Comparison of ENCODE assay signal across 24 cellular contexts in the genomic region with DNA sequence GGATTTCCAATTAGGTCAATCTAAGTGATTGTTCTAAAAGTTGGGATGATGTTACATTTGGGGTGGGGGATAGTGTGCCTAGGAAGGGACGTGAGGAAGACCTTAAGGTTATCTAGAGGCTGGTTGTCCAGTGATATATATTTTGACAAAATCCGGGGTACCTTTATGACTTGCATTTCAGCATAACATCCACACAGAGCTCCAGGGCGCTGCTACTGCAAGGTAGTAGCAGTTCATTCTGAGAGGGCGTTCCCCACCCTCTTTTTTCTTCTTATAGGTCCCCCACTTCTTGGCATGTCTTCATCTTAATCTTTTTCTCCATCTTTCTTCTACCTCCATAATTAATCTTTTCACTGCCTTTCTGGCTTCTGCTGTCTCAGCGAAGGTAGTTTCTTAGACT.
"Had no signal": no experiment of that assay in that cellular context is flagged by ENCODE, and none has a peak within 500 bp of the region (broad histone marks: within the 10 kb centered on the region; RNA-seq: fewer than 3 reads in every experiment).

No MANE protein-coding gene starts in this region.

- H3K36me3 ChIP-seq: neural progenitor cell, pancreas, prostate gland, right lobe of liver, sigmoid colon, stomach, thoracic aorta, thyroid gland, tibial nerve, upper lobe of left lung, vagina had no signal

- FAIRE-seq: pancreas, small intestine, urothelium cell line had no signal

- H3K9me3 ChIP-seq: pancreas, prostate gland, right lobe of liver, sigmoid colon, stomach, thoracic aorta, thyroid gland, tibial nerve, upper lobe of left lung, vagina had no signal

- H3K27me3 ChIP-seq: neural progenitor cell, pancreas, right lobe of liver, sigmoid colon, stomach, thyroid gland, tibial nerve, upper lobe of left lung, vagina had no signal

- H3K4me3 ChIP-seq: neural progenitor cell, pancreas, prostate gland, right lobe of liver, sigmoid colon, stomach, thoracic aorta, thyroid gland, tibial nerve, upper lobe of left lung, vagina had no signal

- H3K27ac ChIP-seq: neural progenitor cell, pancreas, prostate gland, right lobe of liver, sigmoid colon, stomach, thoracic aorta, thyroid gland, tibial nerve, upper lobe of left lung, vagina had no signal

- H3K4me1 ChIP-seq: neural progenitor cell, pancreas, prostate gland, right lobe of liver, sigmoid colon, thyroid gland, tibial nerve, vagina had no signal

- DNase-seq: naive thymus-derived CD4-positive, alpha-beta T cell; natural killer cell; occipital lobe; pancreas; right cardiac atrium; right lobe of liver; sigmoid colon; small intestine; stimulated activated CD4-positive, alpha-beta T cell treated with anti-CD3 and anti-CD28 coated beads, Interleukin-15, amount 100 ng/mL, for 24 hours; stimulated activated CD4-positive, alpha-beta T cell treated with anti-CD3 and anti-CD28 coated beads, Interleukin-2, amount 100 ng/mL, for 24 hours; stimulated activated CD4-positive, alpha-beta T cell treated with anti-CD3 and anti-CD28 coated beads, Interleukin-2, amount 100 ng/mL, for 48 hours; stimulated activated CD4-positive, alpha-beta T cell treated with anti-CD3 and anti-CD28 coated beads, Interleukin-4, amount 100 ng/mL, for 24 hours; stimulated activated naive B cell treated with anti-CD40 and anti-IgM and Interleukin-4, amounts not matched to agents 10 μg/mL and 1 μg/mL and 100 μg/mL, for 72 hours; stimulated activated naive CD4-positive, alpha-beta T cell treated with Interleukin-2 at 50 U/mL for 16 hours; stomach; thyroid gland; trophoblast cell had no signal

- H3K4me2 ChIP-seq: neural progenitor cell had no signal

- ATAC-seq: naive thymus-derived CD4-positive, alpha-beta T cell; pancreas; right cardiac atrium; right lobe of liver; stimulated activated naive B cell treated with anti-CD40 and anti-IgM and Interleukin-4, amounts not matched to agents 10 μg/mL and 1 μg/mL and 100 μg/mL, for 72 hours had no signal
